ENCODE assay signal across 8 cellular contexts in the genomic region with DNA sequence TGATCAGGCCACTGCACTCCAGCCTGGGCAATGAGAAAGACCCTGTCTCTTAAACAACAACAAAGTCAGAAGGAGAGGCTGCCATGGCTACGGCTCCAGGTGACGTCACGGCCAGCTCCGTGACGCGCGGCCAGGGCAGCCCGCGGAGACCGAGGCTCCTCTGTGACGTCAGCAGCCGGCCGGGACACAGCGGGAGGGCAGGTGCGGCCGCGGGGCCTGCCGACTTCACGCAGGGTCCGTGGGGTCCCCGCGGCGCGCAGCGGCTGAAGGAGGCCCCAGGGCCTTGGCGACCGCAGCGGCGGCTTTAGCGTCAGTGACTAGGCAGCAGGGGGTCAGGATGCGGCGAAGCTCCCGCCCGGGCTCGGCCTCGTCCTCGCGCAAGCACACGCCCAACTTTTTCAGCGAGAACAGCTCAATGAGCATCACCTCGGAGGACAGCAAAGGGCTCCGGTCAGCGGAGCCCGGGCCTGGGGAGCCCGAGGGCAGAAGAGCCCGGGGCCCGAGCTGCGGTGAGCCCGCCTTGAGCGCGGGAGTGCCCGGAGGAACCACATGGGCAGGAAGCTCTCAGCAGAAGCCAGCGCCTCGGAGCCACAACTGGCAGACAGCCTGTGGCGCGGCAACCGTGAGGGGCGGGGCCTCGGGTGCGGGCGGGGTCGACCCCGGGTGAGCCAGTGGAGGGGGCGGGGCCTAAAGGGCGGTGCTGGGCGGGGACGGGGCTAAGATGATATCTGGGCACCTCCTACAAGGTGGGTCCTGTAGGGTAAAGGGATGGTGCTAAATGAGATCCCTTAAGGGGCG. TPM values are rescaled to one million over a fixed set of nuclear protein-coding genes. Genes with fewer than 3 reads are reported as not detected.
DNase-seq lines count a peak whose midpoint lies in the region; ATAC-seq and TF ChIP-seq lines count a peak whose summit lies in the region.

A gene with protein sequence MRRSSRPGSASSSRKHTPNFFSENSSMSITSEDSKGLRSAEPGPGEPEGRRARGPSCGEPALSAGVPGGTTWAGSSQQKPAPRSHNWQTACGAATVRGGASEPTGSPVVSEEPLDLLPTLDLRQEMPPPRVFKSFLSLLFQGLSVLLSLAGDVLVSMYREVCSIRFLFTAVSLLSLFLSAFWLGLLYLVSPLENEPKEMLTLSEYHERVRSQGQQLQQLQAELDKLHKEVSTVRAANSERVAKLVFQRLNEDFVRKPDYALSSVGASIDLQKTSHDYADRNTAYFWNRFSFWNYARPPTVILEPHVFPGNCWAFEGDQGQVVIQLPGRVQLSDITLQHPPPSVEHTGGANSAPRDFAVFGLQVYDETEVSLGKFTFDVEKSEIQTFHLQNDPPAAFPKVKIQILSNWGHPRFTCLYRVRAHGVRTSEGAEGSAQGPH (plus strand): TSS at position 163 of the 798 bp plus-strand sequence. CDS start 175 bp downstream, at position 338.

- DNase-seq in AG08395 (ENCODE audit: low spot score) (peak; percentile 100), NCI-H510A treated with DMSO at 0.1 percent for 48 hours (lab: John Stamatoyannopoulos, UW) (peak; percentile 83), colonic mucosa (peak; percentile 100), left lobe of liver (ENCODE audit: low spot score) (peak; percentile 100)
- DNase-seq in activated CD4-positive, alpha-beta T cell treated with anti-CD3 and anti-CD28 coated beads for 48 hours: peak; percentile 100
- DNase-seq in stimulated activated CD4-positive, alpha-beta T cell treated with anti-CD3 and anti-CD28 coated beads, Interleukin-2, amount 100 ng/mL, for 24 hours: peak; percentile 100

- H3K36me3 ChIP-seq in colonic mucosa: no peaks in the 10 kb centered on the region

- H3K9me3 ChIP-seq in colonic mucosa: no peaks in the 10 kb centered on the region

- peaks cover 12% of the 10 kb centered on the region for H3K4me1 ChIP-seq in colonic mucosa

- peak within 1 kb of the TSS; percentile 73 to 76 for H3K9ac ChIP-seq in colonic mucosa (ENCODE audit: low read depth in 2 of 2, low read length in 2 of 2)

- no peaks in the 10 kb centered on the region for H3K27me3 ChIP-seq in colonic mucosa

- no peak for TF ChIP-seq CTCF in colonic mucosa (IDR thresholded peaks at IDR 0.05)

- intact Hi-C loops in colonic mucosa (cut with DNase I): loop anchor here (5.0 kb wide), 1 partner anchor 46 kb away; a partner anchor contains a TSS

- peak; percentile 69 for ATAC-seq in GM19025 (IDR thresholded peaks at IDR 0.05; ENCODE audit: low read depth, unreplicated experiment)
- ATAC-seq in HG03175 (IDR thresholded peaks at IDR 0.05; ENCODE audit: unreplicated experiment): peak; percentile 80
- peak; percentile 87 for ATAC-seq in left lobe of liver

- H3K27ac ChIP-seq in colonic mucosa: peak within 1 kb of the TSS; percentile 82

- peak within 1 kb of the TSS; percentile 54 for H3K4me3 ChIP-seq in colonic mucosa

RNA-seq across cellular contexts. Expression of the gene that starts here (rescaled TPM):
- total RNA-seq in colonic mucosa (1 to 10 TPM; 5.7 to 8.6 TPM), left lobe of liver (4.7 TPM)

Comparison
In these comparisons a context has a peak if more than half of its experiments do, and no peak if none do; other contexts are left out.
1. Peak in every context shown above with its lines: DNase-seq, ATAC-seq, H3K4me3 ChIP-seq and H3K27ac ChIP-seq.